ENCODE assay signal across 15 cellular contexts in the genomic region with DNA sequence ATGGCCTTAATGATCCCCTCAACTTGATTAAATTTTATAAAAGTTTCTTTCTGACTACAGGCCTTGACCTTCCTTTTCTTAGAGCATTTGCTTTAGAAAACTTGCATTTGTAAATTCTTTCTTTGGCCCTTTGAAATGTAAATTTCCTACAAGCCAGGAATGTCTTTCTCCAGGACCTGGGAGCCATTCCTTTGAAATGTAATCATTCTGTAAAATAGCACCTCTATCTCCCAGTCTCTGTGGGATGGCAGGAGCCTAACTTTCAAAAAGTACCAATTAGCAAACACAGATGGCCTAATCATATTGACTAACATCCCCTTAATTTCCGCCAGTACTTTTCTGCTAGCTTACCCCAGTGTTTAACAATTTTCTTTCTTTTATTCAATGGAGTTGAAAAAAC.
"Had no signal": no experiment of that assay in that cellular context is flagged by ENCODE, and none has a peak within 500 bp of the region (broad histone marks: within the 10 kb centered on the region; RNA-seq: fewer than 3 reads in every experiment).

No MANE protein-coding gene starts in this region.

- H3K36me3 Mint-ChIP-seq: stimulated activated effector memory CD8-positive, alpha-beta T cell treated with anti-CD3 and anti-CD28 coated beads, Interleukin-12 subunit alpha, Interleukin-12 subunit beta, amount 100 ng/mL, for 72 hours had no signal

- H3K4me3 Mint-ChIP-seq: activated CD8-positive, alpha-beta T cell treated with anti-CD3 and anti-CD28 coated beads for 36 hours; activated T-cell treated with anti-CD3 and anti-CD28 coated beads, Interleukin-2, amount 50 U/mL, for 72 hours; stimulated activated effector memory CD8-positive, alpha-beta T cell treated with anti-CD3 and anti-CD28 coated beads, Interleukin-12 subunit alpha, Interleukin-12 subunit beta, amount 100 ng/mL, for 72 hours had no signal

- H3K4me1 Mint-ChIP-seq: stimulated activated effector memory CD8-positive, alpha-beta T cell treated with anti-CD3 and anti-CD28 coated beads, Interleukin-12 subunit alpha, Interleukin-12 subunit beta, amount 100 ng/mL, for 72 hours had no signal

- H3K36me3 ChIP-seq: ascending aorta, gastrocnemius medialis, heart right ventricle, left lung, tibial artery had no signal

- DNase-seq: activated CD8-positive, alpha-beta memory T cell treated with anti-CD3 and anti-CD28 coated beads, Interleukin-2, amount 50 U/mL, for 4 hours; activated CD8-positive, alpha-beta T cell treated with anti-CD3 and anti-CD28 coated beads for 36 hours; activated gamma-delta T cell treated with Interleukin-2 at 50 U/mL for 16 hours; activated T-cell treated with anti-CD3 and anti-CD28 coated beads, Interleukin-2, amount 50 U/mL, for 72 hours; effector CD4-positive, alpha-beta T cell; gastrocnemius medialis; heart right ventricle; left lung; right cardiac atrium; T-helper 9 cell; tibial artery had no signal

- ATAC-seq: activated CD8-positive, alpha-beta T cell treated with anti-CD3 and anti-CD28 coated beads for 36 hours; activated T-cell treated with anti-CD3 and anti-CD28 coated beads, Interleukin-2, amount 50 U/mL, for 72 hours; gastrocnemius medialis; heart right ventricle; left lung; right cardiac atrium; stimulated activated effector memory CD8-positive, alpha-beta T cell treated with anti-CD3 and anti-CD28 coated beads, Interleukin-12 subunit alpha, Interleukin-12 subunit beta, amount 100 ng/mL, for 72 hours had no signal

- H3K4me1 ChIP-seq: ascending aorta, gastrocnemius medialis, heart right ventricle, left lung, tibial artery had no signal

- H3K27me3 ChIP-seq: ascending aorta, gastrocnemius medialis, heart right ventricle, left lung, tibial artery had no signal

- H3K27ac Mint-ChIP-seq: activated CD8-positive, alpha-beta T cell treated with anti-CD3 and anti-CD28 coated beads for 36 hours; activated T-cell treated with anti-CD3 and anti-CD28 coated beads, Interleukin-2, amount 50 U/mL, for 72 hours; progenitor cell of endocrine pancreas; stimulated activated effector memory CD8-positive, alpha-beta T cell treated with anti-CD3 and anti-CD28 coated beads, Interleukin-12 subunit alpha, Interleukin-12 subunit beta, amount 100 ng/mL, for 72 hours had no signal

- H3K27ac ChIP-seq: ascending aorta, coronary artery, gastrocnemius medialis, heart right ventricle, left lung, tibial artery had no signal

- H3K4me3 ChIP-seq: ascending aorta, coronary artery, gastrocnemius medialis, heart right ventricle, left lung, tibial artery had no signal

- H3K9me3 ChIP-seq: ascending aorta, gastrocnemius medialis, left lung, tibial artery had no signal

- H3K27me3 Mint-ChIP-seq: activated CD8-positive, alpha-beta T cell treated with anti-CD3 and anti-CD28 coated beads for 36 hours; progenitor cell of endocrine pancreas had no signal
